In genomic region chrX:40105016-40105790, GRCh38 we compare ENCODE assay signal across 8 cellular contexts. TPM values are rescaled to one million over a fixed set of nuclear protein-coding genes. Genes with fewer than 3 reads are reported as not detected.
DNase-seq lines count a peak whose midpoint lies in the region; FAIRE-seq and TF ChIP-seq lines count a peak whose summit lies in the region.

No MANE protein-coding gene starts in this region.

- TF ChIP-seq RAD21 in liver (IDR thresholded peaks at IDR 0.05) = no peak

- TF ChIP-seq CTCF in GM20000 (IDR thresholded peaks at IDR 0.05; ENCODE audit: extremely low read depth, missing control alignments) (no peak), OCI-LY3 (IDR thresholded peaks at IDR 0.05; ENCODE audit: low read depth, low read length) (no peak), breast epithelium (IDR thresholded peaks at IDR 0.05) (no peak), liver (IDR thresholded peaks at IDR 0.05; ENCODE audit: low read depth, low read length, missing input control) (no peak), testis (IDR thresholded peaks at IDR 0.05) (no peak), D721Med (IDR thresholded peaks at IDR 0.05; ENCODE audit: insufficient read depth, missing control alignments) (no peak)

- H3K4me3 ChIP-seq in OCI-LY3 (ENCODE audit: low read length) (peak overlapping the region; percentile 90), breast epithelium (peak overlapping the region; percentile 50 to 83 (median 61)), liver (ENCODE audit: low read depth in 1 of 3, low read length in 3 of 3) (peak overlapping the region; percentile 23 to 69 (median 67)), testis (peak overlapping the region; percentile 51 to 61)

- H3K27ac ChIP-seq in OCI-LY3 (ENCODE audit: low read length) (peak overlapping the region; percentile 43), breast epithelium (peak overlapping the region; percentile 93 to 98), liver (ENCODE audit: low read depth in 1 of 2, low read length in 2 of 2) (peak overlapping the region; percentile 84 to 97), testis (peak overlapping the region; percentile 50 to 75)

- FAIRE-seq in D721Med (lab: Jason Lieb, UNC) = no peak

- H3K9ac ChIP-seq in OCI-LY3 (ENCODE audit: low read length) = peak overlapping the region; percentile 93
- H3K9ac ChIP-seq in liver (ENCODE audit: low read depth in 1 of 2, low read length in 2 of 2) = peak overlapping the region; percentile 13 to 84

- H3K4me2 ChIP-seq in OCI-LY3 (ENCODE audit: low read length) = peak overlapping the region; percentile 89

- intact Hi-C loops in breast epithelium (cut with DNase I; ENCODE audit: low total_unique reads) (no loop called here), testis (cut with DNase I; ENCODE audit: low total_unique reads) (no loop called here)

- H3K36me3 ChIP-seq in OCI-LY3 (replicated peaks; ENCODE audit: low read depth, low read length) (peaks cover 5% of the 10 kb centered on the region), breast epithelium (no peaks in the 10 kb centered on the region), liver (ENCODE audit: control insufficient read depth in 4 of 4, insufficient read depth in 3 of 4, low read depth in 1 of 4, low read length in 3 of 4) (no peaks in the 10 kb centered on the region), testis (ENCODE audit: low read depth, missing control alignments) (no peaks in the 10 kb centered on the region)

- DNase-seq in COR-L47 (lab: John Stamatoyannopoulos, UW) = peak; percentile 21
- peak; percentile 66 for DNase-seq in GM20000 (ENCODE audit: low spot score)
- no peak for DNase-seq in breast epithelium (ENCODE audit: low spot score in 2 of 2)
- peak; percentile 30 for DNase-seq in testis
- DNase-seq in SHP77 (lab: John Stamatoyannopoulos, UW) = no peak
- DNase-seq in D721Med (ENCODE audit: insufficient read length, low spot score) = no peak

- no peak for TF ChIP-seq POLR2A in breast epithelium (IDR thresholded peaks at IDR 0.05)
- TF ChIP-seq POLR2A in testis (IDR thresholded peaks at IDR 0.05) = no peak

- peaks cover 9% of the 10 kb centered on the region; the same call in 1 of the 2 replicates for H3K79me2 ChIP-seq in OCI-LY3 (ENCODE audit: low read length)

- H4K20me1 ChIP-seq in OCI-LY3 (ENCODE audit: insufficient read depth, low read length) = peaks cover 10% of the 10 kb centered on the region; the same call in 1 of the 2 replicates

- no peak overlapping the region for H2AFZ ChIP-seq in OCI-LY3 (ENCODE audit: low read depth, low read length)

- peaks cover 9% of the 10 kb centered on the region; the same call in 1 of the 2 replicates for H3K27me3 ChIP-seq in OCI-LY3 (ENCODE audit: low read depth, low read length)
- peaks cover 0 to 95% of the 10 kb centered on the region in 2 donors for H3K27me3 ChIP-seq in breast epithelium
- no peaks in the 10 kb centered on the region for H3K27me3 ChIP-seq in liver (ENCODE audit: control insufficient read depth in 4 of 4, insufficient read depth in 4 of 4, low read length in 3 of 4)
- no peaks in the 10 kb centered on the region for H3K27me3 ChIP-seq in testis

- H3K4me1 ChIP-seq in OCI-LY3 (ENCODE audit: low read length) (peaks cover 44% of the 10 kb centered on the region), breast epithelium (peaks cover 5 to 6% of the 10 kb centered on the region in 2 donors), liver (ENCODE audit: control insufficient read depth in 4 of 4, insufficient read depth in 4 of 4, low read length in 3 of 4) (peaks cover 7 to 41% (median 18%) of the 10 kb centered on the region in 4 donors), testis (peaks cover 1% of the 10 kb centered on the region)

- H3K9me3 ChIP-seq in OCI-LY3 (ENCODE audit: insufficient read depth, low read length) (no peaks in the 10 kb centered on the region), breast epithelium (no peaks in the 10 kb centered on the region), liver (ENCODE audit: control insufficient read depth in 4 of 4, low read length in 3 of 4) (no peaks in the 10 kb centered on the region), testis (no peaks in the 10 kb centered on the region)

- WGBS in liver = under 1% methylated on average over 82 of the region's 85 CpGs
- 0% methylated on average over 5 of the region's 85 CpGs; no CpG with 5 or more reads in 1 of the 2 donors for WGBS in testis, 2 donors

TF ChIP-seq in liver, 16 proteins besides CTCF, POLR2A, EP300 and RAD21:
- TF ChIP-seq ATF3 (IDR thresholded peaks at IDR 0.05) (no peak), EGR1 (IDR thresholded peaks at IDR 0.05; ENCODE audit: low read depth in 2 of 2) (no peak), FOXA1 (IDR thresholded peaks at IDR 0.05) (no peak), HNF4G (IDR thresholded peaks at IDR 0.05) (no peak), REST (IDR thresholded peaks at IDR 0.05) (peak; percentile 1)

RNA-seq across cellular contexts. Expression of gene BCOR, which starts 7.4 kb away (rescaled TPM):
- total RNA-seq in breast epithelium (10 to 100 TPM; 11.7 to 28.1 (median 27.9) TPM), liver (10 to 100 TPM; 15.1 to 23.0 TPM), testis (10 to 100 TPM; 46.8 to 69.6 TPM)
- polyA plus RNA-seq in liver (1 to 10 TPM; 5.6 to 6.8 TPM), testis (ENCODE audit: insufficient read depth, low read depth, low replicate concordance) (26.4 TPM)

Comparison
In these comparisons a context has a peak if more than half of its experiments do, and no peak if none do; other contexts are left out.
1. DNase-seq: peak in COR-L47 (single experiment), GM20000 (single experiment) and testis (single experiment); none in breast epithelium (0 of 2), SHP77 (0 of 2) and D721Med (single experiment).
2. H3K27ac ChIP-seq: peak in every context shown above with its lines; median percentile 96 in breast epithelium; 90 in liver; 62 in testis; 43 in OCI-LY3.
3. Peak in every context shown above with its lines, with median percentiles within 50 percentile points of each other: H3K4me3 ChIP-seq.